In genomic region chr16:78675312-78675711, GRCh38 we compare ENCODE assay signal across 26 cellular contexts.
DNase-seq lines count a peak whose midpoint lies in the region; ATAC-seq and TF ChIP-seq lines count a peak whose summit lies in the region.
"Had no signal": no experiment of that assay in that cellular context is flagged by ENCODE, and none has a peak within 500 bp of the region (broad histone marks: within the 10 kb centered on the region; RNA-seq: fewer than 3 reads in every experiment).

No MANE protein-coding gene starts in this region.

- CTCF ChIA-PET in HEK293 (lab: Yijun Ruan, JAX): no interaction called here

- ATAC-seq in RWPE2 (ENCODE audit: low read depth) (peak; percentile 75; the same call in 2 of the 3 replicates), HG03196 (IDR thresholded peaks at IDR 0.05; ENCODE audit: unreplicated experiment) (no peak), GM19324 (IDR thresholded peaks at IDR 0.05; ENCODE audit: low FRiP score, unreplicated experiment) (no peak)
- ATAC-seq: gastrocnemius medialis; natural killer cell; Right ventricle myocardium inferior; stimulated activated naive B cell treated with anti-CD40 and anti-IgM and Interleukin-4, amounts not matched to agents 10 μg/mL and 1 μg/mL and 100 μg/mL, for 72 hours had no signal

- TF ChIP-seq CTCF in HEK293 (tag by site-specific recombination; IDR thresholded peaks at IDR 0.05) (no peak), RWPE2 (IDR thresholded peaks at IDR 0.05; ENCODE audit: poor library complexity, severe bottlenecking) (no peak)

- H3K36me3 ChIP-seq in HEK293 (ENCODE audit: control insufficient read depth in 2 of 2, insufficient read depth in 1 of 2, low read length in 2 of 2) (no peaks in the 10 kb centered on the region), RWPE2 (ENCODE audit: low read depth) (no peaks in the 10 kb centered on the region)
- H3K36me3 ChIP-seq: gastrocnemius medialis, spleen had no signal

- H3K4me1 ChIP-seq in HEK293 (ENCODE audit: control insufficient read depth, insufficient read depth, low read length): no peaks in the 10 kb centered on the region
- peaks cover 15% of the 10 kb centered on the region for H3K4me1 ChIP-seq in RWPE2 (ENCODE audit: insufficient read depth, poor library complexity, severe bottlenecking)

- POLR2A ChIA-PET in HEK293 (lab: Yijun Ruan, JAX): no interaction called here

- H3K4me3 ChIP-seq in HEK293 (ENCODE audit: low read depth, low read length) (no peak overlapping the region), RWPE2 (ENCODE audit: severe bottlenecking) (no peak overlapping the region)
- H3K4me3 ChIP-seq: gastrocnemius medialis, spleen had no signal

- H3K9me3 ChIP-seq in HEK293 (ENCODE audit: control insufficient read depth, insufficient read depth, low read depth, low read length): no peaks in the 10 kb centered on the region
- no peaks in the 10 kb centered on the region for H3K9me3 ChIP-seq in RWPE2 (ENCODE audit: severe bottlenecking)
- H3K9me3 ChIP-seq: gastrocnemius medialis, spleen had no signal

- H3K27me3 ChIP-seq in RWPE2 (ENCODE audit: insufficient read depth, poor library complexity, severe bottlenecking): no peaks in the 10 kb centered on the region
- H3K27me3 ChIP-seq: gastrocnemius medialis, spleen had no signal

- peak; percentile 14 for DNase-seq in AG08396 (ENCODE audit: low spot score)
- no peak for DNase-seq in RWPE2 (ENCODE audit: low spot score)
- peak; percentile 48 for DNase-seq in fibroblast of peridontal ligament (ENCODE audit: extremely low read depth)
- no peak for DNase-seq in GM03348 (ENCODE audit: low spot score)
- no peak for DNase-seq in CD1c-positive myeloid dendritic cell (ENCODE audit: extremely low spot score)
- DNase-seq: ACHN; activated CD4-positive, alpha-beta T cell treated with anti-CD3 and anti-CD28 coated beads, Interleukin-2, amount 50 U/mL, for 48 hours; activated CD4-positive, CD25-positive, alpha-beta regulatory T cell; activated CD8-positive, alpha-beta memory T cell treated with anti-CD3 and anti-CD28 coated beads, Interleukin-2, amount 50 U/mL, for 48 hours; activated naive CD8-positive, alpha-beta T cell treated with anti-CD3 and anti-CD28 coated beads for 36 hours; C1 segment of cervical spinal cord; Calu3; gastrocnemius medialis; KBM-7; midbrain; natural killer cell; NCI-H1694 treated with DMSO at 0.1 percent for 48 hours; NCI-H774; OCI-M1; spleen; stimulated activated CD4-positive, alpha-beta T cell treated with anti-CD3 and anti-CD28 coated beads, Interleukin-2, amount 100 ng/mL, for 48 hours; stimulated activated naive B cell treated with anti-CD40 and anti-IgM and Interleukin-4, amounts not matched to agents 10 μg/mL and 1 μg/mL and 100 μg/mL, for 72 hours had no signal

- H3K27ac ChIP-seq in HEK293 (ENCODE audit: extremely low read depth, low read depth, low read length) (no peak overlapping the region), RWPE2 (ENCODE audit: poor library complexity, severe bottlenecking) (no peak overlapping the region)
- H3K27ac ChIP-seq: gastrocnemius medialis, spleen had no signal

TF ChIP-seq in HEK293, 187 proteins besides CTCF, POLR2A, EP300 and RAD21:
- no peak for TF ChIP-seq AEBP2 (tag by site-specific recombination; IDR thresholded peaks at IDR 0.05; ENCODE audit: borderline replicate concordance)
- peak; percentile 33; the same call in 1 of the 2 replicates for TF ChIP-seq ZNF843 (tag by site-specific recombination; IDR thresholded peaks at IDR 0.05)
- peak; percentile 70; the same call in 1 of the 2 replicates for TF ChIP-seq PRDM6 (tag by site-specific recombination; IDR thresholded peaks at IDR 0.05)
- peak; percentile 47; the same call in 1 of the 2 replicates for TF ChIP-seq ZNF629 (tag by site-specific recombination; IDR thresholded peaks at IDR 0.05)
- TF ChIP-seq ZNF664 (tag by site-specific recombination; IDR thresholded peaks at IDR 0.05): peak; percentile 62
- TF ChIP-seq ZBTB20 (tag by site-specific recombination; IDR thresholded peaks at IDR 0.05): no peak
- no peak for TF ChIP-seq ZNF792 (tag by site-specific recombination; IDR thresholded peaks at IDR 0.05)
- TF ChIP-seq ZSCAN30 (tag by site-specific recombination; IDR thresholded peaks at IDR 0.05): no peak
- no peak for TF ChIP-seq ZNF174 (tag by site-specific recombination; IDR thresholded peaks at IDR 0.05)
- TF ChIP-seq ZNF366 (tag by site-specific recombination; conservative IDR thresholded peaks at IDR 0.05): 0 out of 2 replicates have a peak, but pooled peaks have one; percentile 27
- TF ChIP-seq FEZF1 (tag by site-specific recombination; IDR thresholded peaks at IDR 0.05): peak; percentile 72
- TF ChIP-seq ZNF660 (tag by site-specific recombination; IDR thresholded peaks at IDR 0.05): no peak
- TF ChIP-seq ZNF335 (tag by site-specific recombination; conservative IDR thresholded peaks at IDR 0.05): peak; percentile 25; the same call in 1 of the 2 replicates

Comparison
In these comparisons a context has a peak if more than half of its experiments do, and no peak if none do; other contexts are left out.
1. DNase-seq: peak in AG08396 (single experiment) and fibroblast of peridontal ligament (single experiment); none in RWPE2 (single experiment), GM03348 (single experiment) and CD1c-positive myeloid dendritic cell (single experiment).